16 cellular contexts compared by ENCODE assay signal in the genomic region with DNA sequence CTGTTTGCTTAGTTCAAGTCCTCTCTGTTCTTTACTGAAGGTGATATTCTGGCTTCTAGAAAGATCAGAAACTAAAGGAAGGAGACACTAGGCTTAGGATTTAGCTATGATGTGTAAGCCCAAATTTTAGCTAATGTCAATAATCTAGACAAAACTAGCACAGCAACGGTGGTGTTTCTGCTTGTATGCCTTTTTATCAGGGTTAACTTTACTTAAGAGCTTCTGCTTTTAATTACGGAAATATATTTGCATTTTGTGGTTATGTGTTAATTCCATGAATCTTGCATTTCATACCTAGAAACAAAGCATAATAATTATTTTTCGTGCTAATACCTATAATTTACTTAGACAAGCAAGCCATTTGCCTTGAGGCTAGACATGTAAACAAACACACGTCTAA.
"Had no signal": no experiment of that assay in that cellular context is flagged by ENCODE, and none has a peak within 500 bp of the region (broad histone marks: within the 10 kb centered on the region; RNA-seq: fewer than 3 reads in every experiment).

No MANE protein-coding gene starts in this region.

- H3K27ac ChIP-seq: body of pancreas, ovary, psoas muscle, upper lobe of right lung had no signal

- H3K27ac Mint-ChIP-seq: activated CD4-positive, alpha-beta T cell treated with anti-CD3 and anti-CD28 coated beads, Interleukin-2, amount 10 ng/mL, durations not matched to agents 24 days and 14 days; activated CD8-positive, alpha-beta T cell treated with anti-CD3 and anti-CD28 coated beads for 36 hours; activated naive CD8-positive, alpha-beta T cell treated with anti-CD3 and anti-CD28 coated beads, Interleukin-2, amount 10 ng/mL, durations not matched to agents 7 days and 5 days; activated T-cell treated with anti-CD3 and anti-CD28 coated beads, Interleukin-2, amount 50 U/mL, for 24 hours; activated T-helper 2 cell treated with anti-CD3 and anti-CD28 coated beads, Interferon-gamma antibody, Interleukin-2, Interleukin-4, amounts not matched to agents 10 μg/mL and 5 μg/mL and 100 μg/mL, durations not matched to agents 14 hours and 24 hours and 36 hours; effector memory CD8-positive, alpha-beta T cell; natural killer cell had no signal

- H3K4me3 Mint-ChIP-seq: activated CD4-positive, alpha-beta T cell treated with anti-CD3 and anti-CD28 coated beads, Interleukin-2, amount 10 ng/mL, durations not matched to agents 24 days and 14 days; activated CD8-positive, alpha-beta T cell treated with anti-CD3 and anti-CD28 coated beads for 36 hours; activated naive CD8-positive, alpha-beta T cell treated with anti-CD3 and anti-CD28 coated beads, Interleukin-2, amount 10 ng/mL, durations not matched to agents 7 days and 5 days; activated T-cell treated with anti-CD3 and anti-CD28 coated beads, Interleukin-2, amount 50 U/mL, for 24 hours; effector memory CD8-positive, alpha-beta T cell; natural killer cell had no signal

- H3K36me3 ChIP-seq: ovary, upper lobe of right lung had no signal

- H3K9me3 ChIP-seq: body of pancreas, ovary, psoas muscle, upper lobe of right lung had no signal

- H3K36me3 Mint-ChIP-seq: activated naive CD8-positive, alpha-beta T cell treated with anti-CD3 and anti-CD28 coated beads, Interleukin-2, amount 10 ng/mL, durations not matched to agents 7 days and 5 days; natural killer cell had no signal

- H3K4me1 ChIP-seq: body of pancreas, psoas muscle, upper lobe of right lung had no signal

- H3K4me3 ChIP-seq: body of pancreas, ovary, psoas muscle, upper lobe of right lung had no signal

- ATAC-seq: activated CD8-positive, alpha-beta T cell treated with anti-CD3 and anti-CD28 coated beads for 36 hours; body of pancreas; effector memory CD8-positive, alpha-beta T cell; natural killer cell; psoas muscle; right cardiac atrium; upper lobe of right lung had no signal

- H3K4me1 Mint-ChIP-seq: activated naive CD8-positive, alpha-beta T cell treated with anti-CD3 and anti-CD28 coated beads, Interleukin-2, amount 10 ng/mL, durations not matched to agents 7 days and 5 days; natural killer cell had no signal

- H3K9me3 Mint-ChIP-seq: activated CD4-positive, alpha-beta T cell treated with anti-CD3 and anti-CD28 coated beads, Interleukin-2, amount 10 ng/mL, durations not matched to agents 24 days and 14 days; activated CD8-positive, alpha-beta T cell treated with anti-CD3 and anti-CD28 coated beads for 36 hours; activated naive CD8-positive, alpha-beta T cell treated with anti-CD3 and anti-CD28 coated beads, Interleukin-2, amount 10 ng/mL, durations not matched to agents 7 days and 5 days; activated T-cell treated with anti-CD3 and anti-CD28 coated beads, Interleukin-2, amount 50 U/mL, for 24 hours; activated T-helper 2 cell treated with anti-CD3 and anti-CD28 coated beads, Interferon-gamma antibody, Interleukin-2, Interleukin-4, amounts not matched to agents 10 μg/mL and 5 μg/mL and 100 μg/mL, durations not matched to agents 14 hours and 24 hours and 36 hours; effector memory CD8-positive, alpha-beta T cell; natural killer cell had no signal

- H3K27me3 ChIP-seq: body of pancreas, ovary had no signal

- DNase-seq: activated CD4-positive, alpha-beta T cell treated with anti-CD3 and anti-CD28 coated beads, Interleukin-2, amount 10 ng/mL, durations not matched to agents 24 days and 14 days; activated CD8-positive, alpha-beta T cell treated with anti-CD3 and anti-CD28 coated beads for 36 hours; activated naive CD4-positive, alpha-beta T cell treated with Interleukin-2 at 50 U/mL for 16 hours; activated naive CD8-positive, alpha-beta T cell treated with anti-CD3 and anti-CD28 coated beads, Interleukin-2, amount 10 ng/mL, durations not matched to agents 7 days and 5 days; activated T-cell treated with anti-CD3 and anti-CD28 coated beads, Interleukin-2, amount 50 U/mL, for 24 hours; body of pancreas; effector memory CD8-positive, alpha-beta T cell; mesendoderm; natural killer cell; ovary; psoas muscle; right cardiac atrium; stimulated activated CD4-positive, alpha-beta T cell treated with anti-CD3 and anti-CD28 coated beads, Interleukin-4, amount 100 ng/mL, for 1 hour; T-helper 9 cell; upper lobe of right lung had no signal
